In the genomic region with DNA sequence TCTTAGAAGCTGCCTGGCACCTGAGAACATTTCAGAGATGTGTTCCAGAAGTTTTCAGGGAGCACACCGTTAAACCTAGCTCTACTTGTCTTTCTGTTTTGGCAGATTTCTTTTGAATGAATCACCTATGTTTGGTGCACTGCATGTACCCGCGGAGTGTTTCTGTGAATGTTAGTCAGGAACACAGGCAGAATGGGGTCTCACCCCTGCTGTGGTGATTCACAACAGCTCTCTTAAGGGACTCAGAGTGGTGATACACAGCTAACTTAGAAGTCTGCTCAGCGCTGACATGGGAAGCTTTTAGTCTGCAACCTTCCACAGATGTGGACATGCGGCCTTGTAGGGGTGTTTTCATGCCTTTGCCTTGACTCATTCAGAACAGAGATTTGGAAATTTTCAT, we compare ENCODE assay signal across 12 cellular contexts. TPM values are rescaled to one million over a fixed set of nuclear protein-coding genes. Genes with fewer than 3 reads are reported as not detected.
A peak's percentile ranks its signal among the peaks of the same experiment; 100 is the strongest.
DNase-seq lines count a peak whose midpoint lies in the region; ATAC-seq lines count a peak whose summit lies in the region.
"Had no signal": no experiment of that assay in that cellular context is flagged by ENCODE, and none has a peak within 500 bp of the region (broad histone marks: within the 10 kb centered on the region; RNA-seq: fewer than 3 reads in every experiment).

No MANE protein-coding gene starts in this region.

- H3K4me1 Mint-ChIP-seq in natural killer cell treated with Interleukin-12 subunit alpha and Interleukin-12 subunit beta and Interleukin-15 and Interleukin-18, amount 100 ng/mL, for 72 hours (ENCODE audit: low read depth in 2 of 2): no peaks in the 10 kb centered on the region
- H3K4me1 Mint-ChIP-seq: activated naive CD8-positive, alpha-beta T cell treated with anti-CD3 and anti-CD28 coated beads, Interleukin-2, amount 10 ng/mL, durations not matched to agents 7 days and 5 days had no signal

- ATAC-seq in HG03280 (IDR thresholded peaks at IDR 0.05; ENCODE audit: unreplicated experiment): no peak
- no peak for ATAC-seq in natural killer cell treated with Interleukin-12 subunit alpha and Interleukin-12 subunit beta and Interleukin-15 and Interleukin-18, amount 100 ng/mL, for 72 hours
- ATAC-seq in GM18867 (IDR thresholded peaks at IDR 0.05; ENCODE audit: unreplicated experiment): no peak

- no peaks in the 10 kb centered on the region for H3K27me3 ChIP-seq in SJCRH30

- no peak overlapping the region for H3K27ac Mint-ChIP-seq in natural killer cell treated with Interleukin-12 subunit alpha and Interleukin-12 subunit beta and Interleukin-15 and Interleukin-18, amount 100 ng/mL, for 72 hours
- H3K27ac Mint-ChIP-seq: activated naive CD8-positive, alpha-beta T cell treated with anti-CD3 and anti-CD28 coated beads, Interleukin-2, amount 10 ng/mL, durations not matched to agents 7 days and 5 days; CD4-positive, alpha-beta T cell; T-helper 2 cell treated with Interferon-gamma antibody and Interleukin-4, amounts not matched to agents 5 μg/mL and 100 μg/mL, for 36 hours had no signal

- DNase-seq in AG08396 (ENCODE audit: low spot score) (peak; percentile 86), SJCRH30 (peak; percentile 38 to 42), fibroblast of gingiva (ENCODE audit: low read depth) (peak; percentile 93), non-pigmented ciliary epithelial cell (ENCODE audit: low read depth) (peak; percentile 98)
- no peak for DNase-seq in stimulated activated CD4-positive, alpha-beta T cell treated with anti-CD3 and anti-CD28 coated beads, Interleukin-4, amount 100 ng/mL, for 1 hour
- no peak for DNase-seq in natural killer cell treated with Interleukin-12 subunit alpha and Interleukin-12 subunit beta and Interleukin-15 and Interleukin-18, amount 100 ng/mL, for 72 hours (ENCODE audit: low spot score)
- DNase-seq: activated naive CD8-positive, alpha-beta T cell treated with anti-CD3 and anti-CD28 coated beads, Interleukin-2, amount 10 ng/mL, durations not matched to agents 7 days and 5 days; CD4-positive, alpha-beta T cell; NCI-H1436 had no signal

- H3K4me3 Mint-ChIP-seq in natural killer cell treated with Interleukin-12 subunit alpha and Interleukin-12 subunit beta and Interleukin-15 and Interleukin-18, amount 100 ng/mL, for 72 hours: no peak overlapping the region
- H3K4me3 Mint-ChIP-seq: activated naive CD8-positive, alpha-beta T cell treated with anti-CD3 and anti-CD28 coated beads, Interleukin-2, amount 10 ng/mL, durations not matched to agents 7 days and 5 days; CD4-positive, alpha-beta T cell; T-helper 2 cell treated with Interferon-gamma antibody and Interleukin-4, amounts not matched to agents 5 μg/mL and 100 μg/mL, for 36 hours had no signal

- peak overlapping the region; percentile 19; the same call in 1 of the 2 replicates for H3K27ac ChIP-seq in SJCRH30

- H3K9me3 ChIP-seq in SJCRH30 (replicated peaks): no peaks in the 10 kb centered on the region

- no peaks in the 10 kb centered on the region for H3K27me3 Mint-ChIP-seq in natural killer cell treated with Interleukin-12 subunit alpha and Interleukin-12 subunit beta and Interleukin-15 and Interleukin-18, amount 100 ng/mL, for 72 hours
- H3K27me3 Mint-ChIP-seq: activated naive CD8-positive, alpha-beta T cell treated with anti-CD3 and anti-CD28 coated beads, Interleukin-2, amount 10 ng/mL, durations not matched to agents 7 days and 5 days; CD4-positive, alpha-beta T cell had no signal

- no peak overlapping the region for H3K4me3 ChIP-seq in SJCRH30

- no peaks in the 10 kb centered on the region for H3K9me3 Mint-ChIP-seq in natural killer cell treated with Interleukin-12 subunit alpha and Interleukin-12 subunit beta and Interleukin-15 and Interleukin-18, amount 100 ng/mL, for 72 hours
- H3K9me3 Mint-ChIP-seq: activated naive CD8-positive, alpha-beta T cell treated with anti-CD3 and anti-CD28 coated beads, Interleukin-2, amount 10 ng/mL, durations not matched to agents 7 days and 5 days; CD4-positive, alpha-beta T cell; T-helper 2 cell treated with Interferon-gamma antibody and Interleukin-4, amounts not matched to agents 5 μg/mL and 100 μg/mL, for 36 hours had no signal

- H3K36me3 Mint-ChIP-seq in natural killer cell treated with Interleukin-12 subunit alpha and Interleukin-12 subunit beta and Interleukin-15 and Interleukin-18, amount 100 ng/mL, for 72 hours: peaks cover 6% of the 10 kb centered on the region

- peaks cover 10% of the 10 kb centered on the region; the same call in 1 of the 2 replicates for H3K36me3 ChIP-seq in SJCRH30

- peaks cover 10% of the 10 kb centered on the region; the same call in 1 of the 2 replicates for H3K4me1 ChIP-seq in SJCRH30

RNA-seq across cellular contexts. Expression of a gene that starts 24.0 kb away (rescaled TPM):
- 16.6 and 17.2 TPM in 2 replicates for total RNA-seq in SJCRH30 (2014; rRNA removed; shearing (Covaris generic))
- total RNA-seq in natural killer cell treated with Interleukin-12 subunit alpha and Interleukin-12 subunit beta and Interleukin-15 and Interleukin-18, amount 100 ng/mL, for 72 hours: 10 to 100 TPM; 12.9 to 32.1 TPM

RNA-seq across cellular contexts. Expression of a gene that starts 37.0 kb away (rescaled TPM):
- not detected in 2 replicates for total RNA-seq in SJCRH30 (2014; rRNA removed; shearing (Covaris generic))
- total RNA-seq in natural killer cell treated with Interleukin-12 subunit alpha and Interleukin-12 subunit beta and Interleukin-15 and Interleukin-18, amount 100 ng/mL, for 72 hours: not detected
- total RNA-seq: activated naive CD8-positive, alpha-beta T cell treated with anti-CD3 and anti-CD28 coated beads, Interleukin-2, amount 10 ng/mL, durations not matched to agents 7 days and 5 days; CD4-positive, alpha-beta T cell had no signal

RNA-seq across cellular contexts. Expression of a gene that starts 48.6 kb away (rescaled TPM):
- total RNA-seq in SJCRH30 (2014; rRNA removed; shearing (Covaris generic)): 34.0 and 38.9 TPM in 2 replicates
- total RNA-seq in natural killer cell treated with Interleukin-12 subunit alpha and Interleukin-12 subunit beta and Interleukin-15 and Interleukin-18, amount 100 ng/mL, for 72 hours: 10 to 100 TPM; 24.6 to 27.5 TPM

Comparison
In these comparisons a context has a peak if more than half of its experiments do, and no peak if none do; other contexts are left out.
1. DNase-seq: peak in AG08396 (single experiment), SJCRH30 (2 of 2), fibroblast of gingiva (single experiment) and non-pigmented ciliary epithelial cell (single experiment); none in stimulated activated CD4-positive, alpha-beta T cell treated with anti-CD3 and anti-CD28 coated beads, Interleukin-4, amount 100 ng/mL, for 1 hour (single experiment) and natural killer cell treated with Interleukin-12 subunit alpha and Interleukin-12 subunit beta and Interleukin-15 and Interleukin-18, amount 100 ng/mL, for 72 hours (single experiment).